In the genomic region with DNA sequence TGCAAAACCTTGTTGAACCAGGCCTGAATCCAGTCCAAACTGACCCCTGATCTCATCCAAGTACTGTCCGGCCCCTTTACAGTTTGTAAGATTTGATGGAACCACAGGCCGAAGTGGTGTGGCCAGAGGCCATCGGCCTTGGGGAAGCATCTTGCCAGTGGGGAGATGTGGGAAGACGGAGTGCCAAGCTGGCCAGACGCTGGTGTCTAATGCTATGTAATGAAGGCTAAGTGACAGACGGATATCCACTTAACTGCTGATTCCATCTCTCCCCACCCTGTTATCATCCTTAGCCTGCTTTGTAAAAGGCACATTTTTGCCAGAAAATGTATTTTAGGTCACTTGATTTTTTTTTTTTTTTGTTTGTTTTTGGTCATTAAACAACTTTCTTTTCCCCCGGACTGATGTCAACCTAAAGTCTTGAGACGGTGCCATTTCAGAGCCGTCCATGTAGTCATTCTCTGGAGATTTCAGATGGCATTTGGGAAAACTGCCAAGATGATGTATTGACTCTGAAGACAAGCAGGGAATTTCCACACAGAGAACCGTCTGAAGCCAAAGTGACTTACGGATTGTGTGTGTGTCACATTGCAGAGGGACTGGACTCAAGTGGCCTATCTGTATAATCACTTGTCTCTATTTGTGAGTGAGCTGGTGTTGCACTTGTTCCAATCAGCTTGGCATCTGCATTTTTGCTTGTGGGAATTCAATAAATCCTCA, we compare ENCODE assay signal across 14 cellular contexts.
A peak's percentile ranks its signal among the peaks of the same experiment; 100 is the strongest.
DNase-seq lines count a peak whose midpoint lies in the region; ATAC-seq and TF ChIP-seq lines count a peak whose summit lies in the region.
"Had no signal": no experiment of that assay in that cellular context is flagged by ENCODE, and none has a peak within 500 bp of the region (broad histone marks: within the 10 kb centered on the region; RNA-seq: fewer than 3 reads in every experiment).

No MANE protein-coding gene starts in this region.

- ATAC-seq in mucosa of descending colon = no peak
- ATAC-seq: left ventricle myocardium superior, WTC11 had no signal

- no peak for TF ChIP-seq EP300 in suprapubic skin (IDR thresholded peaks at IDR 0.05)

- no peaks in the 10 kb centered on the region for H3K9me3 ChIP-seq in suprapubic skin
- H3K9me3 ChIP-seq in mucosa of descending colon = no peaks in the 10 kb centered on the region
- no peaks in the 10 kb centered on the region for H3K9me3 ChIP-seq in uterus

- H3K36me3 ChIP-seq in suprapubic skin = no peaks in the 10 kb centered on the region
- no peaks in the 10 kb centered on the region for H3K36me3 ChIP-seq in mucosa of descending colon (ENCODE audit: low read depth)
- no peaks in the 10 kb centered on the region for H3K36me3 ChIP-seq in uterus

- TF ChIP-seq CTCF in fibroblast of mammary gland (conservative IDR thresholded peaks at IDR 0.05; ENCODE audit: control insufficient read depth, insufficient read depth, low read depth, low read length) (no peak), suprapubic skin (IDR thresholded peaks at IDR 0.05) (no peak), mucosa of descending colon (IDR thresholded peaks at IDR 0.05) (no peak), uterus (IDR thresholded peaks at IDR 0.05) (no peak)

- H3K4me3 ChIP-seq in fibroblast of mammary gland (ENCODE audit: control insufficient read depth, low read depth, low read length) = no peak overlapping the region
- H3K4me3 ChIP-seq in suprapubic skin = no peak overlapping the region
- no peak overlapping the region for H3K4me3 ChIP-seq in mucosa of descending colon
- H3K4me3 ChIP-seq in uterus = no peak overlapping the region

- peaks cover 4% of the 10 kb centered on the region for H3K4me1 ChIP-seq in suprapubic skin
- H3K4me1 ChIP-seq in mucosa of descending colon (ENCODE audit: low read depth) = no peaks in the 10 kb centered on the region
- H3K4me1 ChIP-seq in uterus = no peaks in the 10 kb centered on the region

- intact Hi-C loops in mucosa of descending colon (cut with DNase I, micrococcal nuclease) (no loop called here), uterus (cut with DNase I; ENCODE audit: low total_unique reads) (no loop called here)

- H3K27ac ChIP-seq in suprapubic skin (peak overlapping the region; percentile 38), uterus (no peak overlapping the region)

- no peak for TF ChIP-seq POLR2A in suprapubic skin (IDR thresholded peaks at IDR 0.05)
- TF ChIP-seq POLR2A in uterus (IDR thresholded peaks at IDR 0.05) = no peak

- 64% methylated on average over 11 of the region's 11 CpGs for whole genome bisulfite sequencing in suprapubic skin

- DNase-seq in NCI-H2196 (lab: John Stamatoyannopoulos, UW; ENCODE audit: unreplicated experiment) = peak; percentile 30
- DNase-seq in NCI-H2196 treated with DMSO at 0.1 percent for 48 hours (lab: John Stamatoyannopoulos, UW; ENCODE audit: unreplicated experiment) = no peak
- peak; percentile 6 for DNase-seq in SHP77 treated with DMSO at 0.1 percent for 48 hours (lab: John Stamatoyannopoulos, UW)
- DNase-seq in fibroblast of mammary gland (ENCODE audit: low read depth) = peak; percentile 47
- DNase-seq in suprapubic skin (ENCODE audit: low spot score in 2 of 2) = no peak
- no peak for DNase-seq in mucosa of descending colon
- no peak for DNase-seq in uterus
- DNase-seq in inferior parietal cortex (ENCODE audit: extremely low spot score) = no peak
- DNase-seq: activated CD8-positive, alpha-beta memory T cell treated with anti-CD3 and anti-CD28 coated beads, Interleukin-2, amount 50 U/mL, for 48 hours; glutamatergic neuron; left ventricle myocardium superior; NCI-H1048; NCI-H748 treated with DMSO at 0.1 percent for 48 hours had no signal

- H3K27me3 ChIP-seq in suprapubic skin (no peaks in the 10 kb centered on the region), uterus (no peaks in the 10 kb centered on the region)

Comparison
In these comparisons a context has a peak if more than half of its experiments do, and no peak if none do; other contexts are left out.
1. DNase-seq: peak in NCI-H2196 (single experiment), SHP77 treated with DMSO at 0.1 percent for 48 hours (single experiment) and fibroblast of mammary gland (single experiment); none in NCI-H2196 treated with DMSO at 0.1 percent for 48 hours (single experiment), suprapubic skin (0 of 2), mucosa of descending colon (0 of 3), uterus (0 of 2) and inferior parietal cortex (single experiment).